Comparison of ENCODE assay signal across 19 cellular contexts in genomic region chr1:219442575-219442974, GRCh38.
DNase-seq lines count a peak whose midpoint lies in the region; ATAC-seq and TF ChIP-seq lines count a peak whose summit lies in the region.
"Had no signal": no experiment of that assay in that cellular context is flagged by ENCODE, and none has a peak within 500 bp of the region (broad histone marks: within the 10 kb centered on the region; RNA-seq: fewer than 3 reads in every experiment).

No MANE protein-coding gene starts in this region.

- intact Hi-C loops in sigmoid colon (cut with DNase I) = no loop called here

- no peak overlapping the region for H4K91ac ChIP-seq in mesenchymal stem cell (ENCODE audit: low read length)

- H2BK120ac ChIP-seq in mesenchymal stem cell (ENCODE audit: low read depth, low read length) = no peak overlapping the region

- no peak overlapping the region for H3K4ac ChIP-seq in mesenchymal stem cell (ENCODE audit: low read depth in 1 of 2, low read length in 2 of 2)

- no peak for TF ChIP-seq POLR2A in sigmoid colon (IDR thresholded peaks at IDR 0.05)

- no peaks in the 10 kb centered on the region for H3K79me1 ChIP-seq in mesenchymal stem cell (replicated peaks; ENCODE audit: low read length, poor library complexity, severe bottlenecking)

- H3K4me1 ChIP-seq in mesenchymal stem cell (ENCODE audit: control insufficient read depth, insufficient read depth, low read depth, low read length) (no peaks in the 10 kb centered on the region), sigmoid colon (peaks cover 0 to 8% (median 3%) of the 10 kb centered on the region in 4 donors)
- H3K4me1 ChIP-seq: spleen had no signal

- no peaks in the 10 kb centered on the region for H3K27me3 ChIP-seq in mesenchymal stem cell (ENCODE audit: control insufficient read depth in 1 of 2, insufficient read depth in 1 of 2, low read length in 2 of 2)
- no peaks in the 10 kb centered on the region for H3K27me3 ChIP-seq in sigmoid colon
- H3K27me3 ChIP-seq: cardiac muscle cell, dorsolateral prefrontal cortex, spleen had no signal

- no peak overlapping the region for H2AK5ac ChIP-seq in mesenchymal stem cell (ENCODE audit: low read length, severe bottlenecking)

- H2BK5ac ChIP-seq in mesenchymal stem cell (ENCODE audit: low read depth, low read length, poor library complexity, severe bottlenecking) = no peak overlapping the region

- no peak overlapping the region for H2BK12ac ChIP-seq in mesenchymal stem cell (ENCODE audit: low read length in 2 of 2)

- H3K4me2 ChIP-seq in mesenchymal stem cell (ENCODE audit: low read length, poor library complexity, severe bottlenecking) = no peak overlapping the region

- H3K23ac ChIP-seq in mesenchymal stem cell (ENCODE audit: low read length in 2 of 2) = no peak overlapping the region

- H3K4me3 ChIP-seq in mesenchymal stem cell (ENCODE audit: insufficient read depth in 1 of 2, low read depth in 1 of 2, low read length in 2 of 2) (peak overlapping the region in 1 of 2 experiments; percentile 6), sigmoid colon (no peak overlapping the region)
- H3K4me3 ChIP-seq: cardiac muscle cell, dorsolateral prefrontal cortex, spleen had no signal

- H3K9ac ChIP-seq in mesenchymal stem cell (ENCODE audit: low read length) = peak overlapping the region; percentile 48

- H2AFZ ChIP-seq in mesenchymal stem cell (ENCODE audit: low read depth, low read length) = no peak overlapping the region

- no peaks in the 10 kb centered on the region for H3K9me3 ChIP-seq in mesenchymal stem cell (ENCODE audit: control insufficient read depth, low read length)
- no peaks in the 10 kb centered on the region for H3K9me3 ChIP-seq in sigmoid colon
- H3K9me3 ChIP-seq: spleen had no signal

- H3K14ac ChIP-seq in mesenchymal stem cell (ENCODE audit: low read length in 2 of 2) = no peak overlapping the region

- WGBS in mesenchymal stem cell = 26% methylated on average over 3 of the region's 4 CpGs
- WGBS in sigmoid colon, 2 donors = 34 to 51% methylated on average over 4 of the region's 4 CpGs

- H3K27ac ChIP-seq in mesenchymal stem cell (ENCODE audit: low read length, poor library complexity, severe bottlenecking) (no peak overlapping the region), sigmoid colon (no peak overlapping the region)
- H3K27ac ChIP-seq: cardiac muscle cell, dorsolateral prefrontal cortex, RWPE1, spleen had no signal

- no peak for TF ChIP-seq CTCF in sigmoid colon (IDR thresholded peaks at IDR 0.05)

- DNase-seq in EH (ENCODE audit: low read depth) = peak; percentile 55
- DNase-seq in M059J (ENCODE audit: low read depth) = peak; percentile 92
- DNase-seq in amniotic epithelial cell (ENCODE audit: low read depth) = peak; percentile 66
- peak; percentile 8 for DNase-seq in mesenchymal stem cell
- DNase-seq in T-helper 2 cell = no peak
- no peak for DNase-seq in sigmoid colon
- DNase-seq: activated CD4-positive, CD25-positive, alpha-beta regulatory T cell; AML-193; COR-L47; dorsolateral prefrontal cortex; GDM1; islet precursor cell; NCI-H1105 treated with DMSO at 0.1 percent for 48 hours; spleen had no signal

- ATAC-seq in esophagus mucosa = no peak
- no peak for ATAC-seq in GM19324 (IDR thresholded peaks at IDR 0.05; ENCODE audit: low FRiP score, unreplicated experiment)
- ATAC-seq: natural killer cell treated with Interleukin-12 subunit alpha and Interleukin-12 subunit beta and Interleukin-15 and Interleukin-18, amount 100 ng/mL, for 72 hours had no signal

- H4K8ac ChIP-seq in mesenchymal stem cell (ENCODE audit: low read length) = no peak overlapping the region

- H3K36me3 ChIP-seq in mesenchymal stem cell (ENCODE audit: control insufficient read depth in 1 of 2, insufficient read depth in 2 of 2, low read depth in 1 of 2, low read length in 2 of 2) (peaks cover 0 to 49% of the 10 kb centered on the region in 2 experiments), sigmoid colon (no peaks in the 10 kb centered on the region)
- H3K36me3 ChIP-seq: cardiac muscle cell, spleen had no signal

- H2BK15ac ChIP-seq in mesenchymal stem cell (ENCODE audit: low read depth, poor library complexity, severe bottlenecking) = no peak overlapping the region

- no peak overlapping the region for H3K18ac ChIP-seq in mesenchymal stem cell (ENCODE audit: low read depth in 1 of 2, low read length in 2 of 2)

- no peak for TF ChIP-seq EP300 in sigmoid colon (IDR thresholded peaks at IDR 0.05)

Comparison
In these comparisons a context has a peak if more than half of its experiments do, and no peak if none do; other contexts are left out.
1. DNase-seq: peak in EH (single experiment), M059J (single experiment), amniotic epithelial cell (single experiment) and mesenchymal stem cell (single experiment); none in T-helper 2 cell (0 of 5) and sigmoid colon (single experiment).